Comparison of ENCODE assay signal across 15 cellular contexts in genomic region chr1:902802-903201, GRCh38. TPM values are rescaled to one million over a fixed set of nuclear protein-coding genes. Genes with fewer than 3 reads are reported as not detected.
"Had no signal": no experiment of that assay in that cellular context is flagged by ENCODE, and none has a peak within 500 bp of the region (broad histone marks: within the 10 kb centered on the region; RNA-seq: fewer than 3 reads in every experiment).

No MANE protein-coding gene starts in this region.

- ATAC-seq: activated CD4-positive, alpha-beta T cell treated with anti-CD3 and anti-CD28 coated beads for 36 hours; activated naive CD4-positive, alpha-beta T cell treated with anti-CD3 and anti-CD28 coated beads, Interleukin-2, amount 50 U/mL, for 72 hours; body of pancreas; esophagus mucosa; stimulated activated naive CD8-positive, alpha-beta T cell treated with anti-CD3 and anti-CD28 coated beads, Interleukin-15, amount 100 ng/mL, for 72 hours had no signal

- H3K4me3 ChIP-seq: body of pancreas, ovary had no signal

- H3K27me3 ChIP-seq: ovary had no signal

- DNase-seq: activated CD4-positive, alpha-beta T cell treated with anti-CD3 and anti-CD28 coated beads for 36 hours; activated effector memory CD4-positive, alpha-beta T cell treated with anti-CD3 and anti-CD28 coated beads, Interleukin-2, amount 50 U/mL, for 16 hours; activated T-cell treated with anti-CD3 and anti-CD28 coated beads for 4 hours; amniotic stem cell; body of pancreas; dermis blood vessel endothelial cell; glutamatergic neuron; stimulated activated CD4-positive, alpha-beta T cell treated with anti-CD3 and anti-CD28 coated beads, Interleukin-4, amount 100 ng/mL, for 24 hours; SW 1271; T-helper 9 cell had no signal

- H3K36me3 Mint-ChIP-seq: memory B cell had no signal

- H3K27ac Mint-ChIP-seq: activated CD4-positive, alpha-beta T cell treated with anti-CD3 and anti-CD28 coated beads for 36 hours; activated naive CD4-positive, alpha-beta T cell treated with anti-CD3 and anti-CD28 coated beads, Interleukin-2, amount 50 U/mL, for 72 hours; memory B cell; stimulated activated naive CD8-positive, alpha-beta T cell treated with anti-CD3 and anti-CD28 coated beads, Interleukin-15, amount 100 ng/mL, for 72 hours had no signal

- H3K36me3 ChIP-seq: ovary had no signal

- H3K9me3 Mint-ChIP-seq: memory B cell had no signal

RNA-seq across cellular contexts. Expression of gene SAMD11, which starts 20.9 kb away (rescaled TPM):
- total RNA-seq: activated CD4-positive, alpha-beta T cell treated with anti-CD3 and anti-CD28 coated beads for 36 hours; activated naive CD4-positive, alpha-beta T cell treated with anti-CD3 and anti-CD28 coated beads, Interleukin-2, amount 50 U/mL, for 72 hours had no signal
